8 cellular contexts compared by ENCODE assay signal in genomic region chr5:115816226-115817042, GRCh38. TPM values are rescaled to one million over a fixed set of nuclear protein-coding genes. Genes with fewer than 3 reads are reported as not detected.
DNase-seq lines count a peak whose midpoint lies in the region; ATAC-seq and TF ChIP-seq lines count a peak whose summit lies in the region.

TSS of gene CDO1 (minus strand) at chr5:115816659. CDS start at chr5:115816397, 262 bp downstream.

- peak within 1 kb of the TSS; percentile 96 for H3K27ac ChIP-seq in neural cell (ENCODE audit: low read length)

- peaks cover 15% of the 10 kb centered on the region for H3K9me3 Mint-ChIP-seq in glutamatergic neuron (ENCODE audit: unreplicated experiment)

- H3K27me3 Mint-ChIP-seq in glutamatergic neuron (ENCODE audit: unreplicated experiment), result peaks cover 14% of the 10 kb centered on the region

- H3K27me3 ChIP-seq in adipocyte (replicated peaks; ENCODE audit: control insufficient read depth, insufficient read depth, low read length) (peaks cover 9% of the 10 kb centered on the region), neural cell (ENCODE audit: insufficient read depth, low read depth, low read length) (no peaks in the 10 kb centered on the region)

- H3K9me3 ChIP-seq in ES-I3 (ENCODE audit: control insufficient read depth, insufficient read depth, low read length) (no peaks in the 10 kb centered on the region), adipocyte (ENCODE audit: control insufficient read depth, low read length) (no peaks in the 10 kb centered on the region), neural cell (ENCODE audit: low read length) (no peaks in the 10 kb centered on the region)

- peak; percentile 32 for TF ChIP-seq RAD21 in neural cell (conservative IDR thresholded peaks at IDR 0.05)

- no peak for TF ChIP-seq CTCF in glutamatergic neuron (IDR thresholded peaks at IDR 0.05; ENCODE audit: partially characterized antibody, unreplicated experiment)
- no peak for TF ChIP-seq CTCF in neural cell (IDR thresholded peaks at IDR 0.05; ENCODE audit: poor library complexity, severe bottlenecking)

- peaks cover under 1% of the 10 kb centered on the region for H3F3A ChIP-seq in neural cell (ENCODE audit: insufficient read depth, low read length, poor library complexity, severe bottlenecking)

- peak within 1 kb of the TSS; percentile 91 for H3K4me2 ChIP-seq in neural cell (ENCODE audit: low read length)

- ATAC-seq in HG03159 (IDR thresholded peaks at IDR 0.05; ENCODE audit: unreplicated experiment), result no peak
- ATAC-seq in GM21786 (IDR thresholded peaks at IDR 0.05; ENCODE audit: unreplicated experiment), result no peak
- ATAC-seq in HG02623 (IDR thresholded peaks at IDR 0.05; ENCODE audit: unreplicated experiment), result no peak

- H3K9ac ChIP-seq in ES-I3 (ENCODE audit: low read depth, low read length) (peak within 1 kb of the TSS; percentile 88), adipocyte (ENCODE audit: low read length) (peak within 1 kb of the TSS; percentile 84), neural cell (ENCODE audit: low read length) (peak within 1 kb of the TSS; percentile 89)

- H4K20me1 ChIP-seq in neural cell (ENCODE audit: insufficient read depth), result no peaks in the 10 kb centered on the region

- no peaks in the 10 kb centered on the region for H3K4me1 ChIP-seq in ES-I3 (ENCODE audit: insufficient read depth, low read length)
- peaks cover 11% of the 10 kb centered on the region for H3K4me1 ChIP-seq in adipocyte (ENCODE audit: control insufficient read depth, insufficient read depth, low read length)

- H3K4me3 ChIP-seq in adipocyte (ENCODE audit: low read length) (peak within 1 kb of the TSS; percentile 96), neural cell (ENCODE audit: low read length) (peak within 1 kb of the TSS; percentile 84)

- H3K4me3 Mint-ChIP-seq in glutamatergic neuron (ENCODE audit: unreplicated experiment), result peak within 1 kb of the TSS; percentile 98

- no peaks in the 10 kb centered on the region for H3K9me2 ChIP-seq in neural cell (ENCODE audit: insufficient read depth, low read length)

- peak within 1 kb of the TSS; percentile 78 for H2AFZ ChIP-seq in neural cell (ENCODE audit: low read depth, low read length)

- H3K4me1 Mint-ChIP-seq in glutamatergic neuron (ENCODE audit: low read depth, unreplicated experiment), result peaks cover 46% of the 10 kb centered on the region

- peak; percentile 60 for TF ChIP-seq EP300 in neural cell (conservative IDR thresholded peaks at IDR 0.05; ENCODE audit: poor library complexity, severe bottlenecking)

- peaks cover 24% of the 10 kb centered on the region for H3K79me2 ChIP-seq in neural cell (replicated peaks; ENCODE audit: insufficient read depth, low read length)

- peaks cover 4% of the 10 kb centered on the region for H3K36me3 Mint-ChIP-seq in glutamatergic neuron (ENCODE audit: unreplicated experiment)

- peak within 1 kb of the TSS; percentile 97 for H3K27ac Mint-ChIP-seq in glutamatergic neuron (ENCODE audit: unreplicated experiment)

- H3K36me3 ChIP-seq in ES-I3 (ENCODE audit: insufficient read depth, low read length) (no peaks in the 10 kb centered on the region), adipocyte (ENCODE audit: control insufficient read depth, insufficient read depth, low read length, severe bottlenecking) (peaks cover 8% of the 10 kb centered on the region), neural cell (ENCODE audit: insufficient read depth, low read length) (peaks cover 4% of the 10 kb centered on the region)

- DNase-seq in NCI-H1092 (lab: John Stamatoyannopoulos, UW), result peak; percentile 54
- peak; percentile 76 for DNase-seq in adipocyte (ENCODE audit: low read depth)
- peak; percentile 77 for DNase-seq in glutamatergic neuron

TF ChIP-seq in neural cell, 6 proteins besides CTCF, POLR2A, EP300 and RAD21:
- peak; percentile 89 for TF ChIP-seq POLR2AphosphoS5 (IDR thresholded peaks at IDR 0.05)
- no peak for TF ChIP-seq SMC3 (conservative IDR thresholded peaks at IDR 0.05; ENCODE audit: poor library complexity)
- peak; percentile 64 for TF ChIP-seq REST (IDR thresholded peaks at IDR 0.05; ENCODE audit: borderline replicate concordance)
- TF ChIP-seq TAF1 (IDR thresholded peaks at IDR 0.05; ENCODE audit: low read depth), result peak; percentile 92
- peak; percentile 68 for TF ChIP-seq MXI1 (conservative IDR thresholded peaks at IDR 0.05; ENCODE audit: poor library complexity, severe bottlenecking)
- no peak for TF ChIP-seq EZH2 (IDR thresholded peaks at IDR 0.05; ENCODE audit: borderline replicate concordance, insufficient read depth, low read length, poor library complexity, severe bottlenecking)

RNA-seq across cellular contexts. Expression of gene CDO1, which starts in this region (rescaled TPM):
- 136 TPM for total RNA-seq in glutamatergic neuron (ENCODE audit: unreplicated experiment)
- 168 and 201 TPM in 2 replicates for polyA plus RNA-seq in neural cell
- polyA minus RNA-seq in neural cell, result 86.4 and 91.0 TPM in 2 replicates
